Comparison of ENCODE assay signal across 22 cellular contexts in genomic region chr19:16121141-16121540, GRCh38. TPM values are rescaled to one million over a fixed set of nuclear protein-coding genes. Genes with fewer than 3 reads are reported as not detected.
DNase-seq lines count a peak whose midpoint lies in the region; ATAC-seq and TF ChIP-seq lines count a peak whose summit lies in the region.
"Had no signal": no experiment of that assay in that cellular context is flagged by ENCODE, and none has a peak within 500 bp of the region (broad histone marks: within the 10 kb centered on the region; RNA-seq: fewer than 3 reads in every experiment).

No MANE protein-coding gene starts in this region.

- H3K79me2 ChIP-seq in PC-9 (ENCODE audit: low read depth), result peaks cover 12% of the 10 kb centered on the region

- 50 to 84% methylated on average over 2 to 5 of the region's 5 CpGs for WGBS in esophagus squamous epithelium, 2 donors
- 90% methylated on average over 4 of the region's 5 CpGs for WGBS in suprapubic skin

- H3K4me3 Mint-ChIP-seq in activated CD8-positive, alpha-beta memory T cell treated with anti-CD3 and anti-CD28 coated beads, Interleukin-2, amount 10 ng/mL, durations not matched to agents 7 days and 5 days, result no peak overlapping the region
- no peak overlapping the region for H3K4me3 Mint-ChIP-seq in activated B cell treated with CpG ODN at 0.5 μM for 24 hours
- H3K4me3 Mint-ChIP-seq in CD8-positive, alpha-beta T cell, result no peak overlapping the region
- H3K4me3 Mint-ChIP-seq: CD8-positive, alpha-beta memory T cell had no signal

- TF ChIP-seq EP300 in suprapubic skin (IDR thresholded peaks at IDR 0.05), result no peak

- H3K4me1 ChIP-seq in esophagus squamous epithelium (peaks cover 3 to 32% (median 6%) of the 10 kb centered on the region in 3 donors), suprapubic skin (peaks cover 13% of the 10 kb centered on the region), PC-9 (replicated peaks; ENCODE audit: insufficient read depth) (no peaks in the 10 kb centered on the region)
- peaks cover 8% of the 10 kb centered on the region for H3K4me1 ChIP-seq in CD8-positive, alpha-beta T cell (ENCODE audit: insufficient read depth, low read length)

- no TSS peak for BruUV-seq in PC-9 (replicated peaks; lab: Mats Ljungman, UMichigan)

- POLR2A ChIA-PET in activated B cell treated with CpG ODN at 0.5 μM for 24 hours (lab: Charles Lee) (interaction anchor here (0.8 to 9.7 kb wide), 4 partner anchors 9 to 45 kb away, joined by 3 to 338 read pairs (median 62); partner anchors contain the start of genes HSH2D, RAB8A and TPM4), PC-9 (lab: Charles Lee; ENCODE audit: unreplicated experiment) (no interaction called here)
- POLR2A ChIA-PET in CD8-positive, alpha-beta T cell (lab: Charles Lee), result no interaction called here

- H3K36me3 ChIP-seq in esophagus squamous epithelium, result peaks cover 30 to 98% (median 59%) of the 10 kb centered on the region in 3 donors
- peaks cover 86% of the 10 kb centered on the region for H3K36me3 ChIP-seq in suprapubic skin
- peaks cover 64% of the 10 kb centered on the region for H3K36me3 ChIP-seq in CD8-positive, alpha-beta T cell (ENCODE audit: insufficient read depth, low read length)
- peaks cover 17% of the 10 kb centered on the region; the same call in 1 of the 2 replicates for H3K36me3 ChIP-seq in PC-9 (ENCODE audit: low read depth)

- no peak for TF ChIP-seq POLR2A in esophagus squamous epithelium (IDR thresholded peaks at IDR 0.05)
- no peak for TF ChIP-seq POLR2A in suprapubic skin (IDR thresholded peaks at IDR 0.05)

- ATAC-seq in activated CD8-positive, alpha-beta memory T cell treated with anti-CD3 and anti-CD28 coated beads, Interleukin-2, amount 10 ng/mL, durations not matched to agents 7 days and 5 days, result no peak
- ATAC-seq in activated B cell treated with CpG ODN at 0.5 μM for 24 hours (ENCODE audit: low read depth), result no peak
- no peak for ATAC-seq in CD8-positive, alpha-beta T cell
- ATAC-seq: HepG2 had no signal

- H3K9me3 ChIP-seq in esophagus squamous epithelium (no peaks in the 10 kb centered on the region), suprapubic skin (no peaks in the 10 kb centered on the region), PC-9 (ENCODE audit: insufficient read depth, low read depth) (no peaks in the 10 kb centered on the region)
- no peaks in the 10 kb centered on the region for H3K9me3 ChIP-seq in CD8-positive, alpha-beta T cell (ENCODE audit: low read length)

- TF ChIP-seq CTCF in activated B cell treated with CpG ODN at 0.5 μM for 24 hours (IDR thresholded peaks at IDR 0.05) (no peak), esophagus squamous epithelium (IDR thresholded peaks at IDR 0.05) (no peak), suprapubic skin (IDR thresholded peaks at IDR 0.05) (no peak), PC-9 (conservative IDR thresholded peaks at IDR 0.05) (no peak)
- TF ChIP-seq CTCF in CD8-positive, alpha-beta T cell (IDR thresholded peaks at IDR 0.05), result no peak

- H3F3A ChIP-seq in PC-9 (ENCODE audit: insufficient read depth, low read depth), result no peaks in the 10 kb centered on the region

- peaks cover 67% of the 10 kb centered on the region for H3K4me1 Mint-ChIP-seq in activated CD8-positive, alpha-beta memory T cell treated with anti-CD3 and anti-CD28 coated beads, Interleukin-2, amount 10 ng/mL, durations not matched to agents 7 days and 5 days
- H3K4me1 Mint-ChIP-seq in activated B cell treated with CpG ODN at 0.5 μM for 24 hours, result peaks cover 61% of the 10 kb centered on the region
- peaks cover 27% of the 10 kb centered on the region for H3K4me1 Mint-ChIP-seq in CD8-positive, alpha-beta T cell (ENCODE audit: low read depth)

- peak overlapping the region; percentile 99 for H3K27ac Mint-ChIP-seq in activated CD8-positive, alpha-beta memory T cell treated with anti-CD3 and anti-CD28 coated beads, Interleukin-2, amount 10 ng/mL, durations not matched to agents 7 days and 5 days
- peak overlapping the region; percentile 98 for H3K27ac Mint-ChIP-seq in activated B cell treated with CpG ODN at 0.5 μM for 24 hours
- H3K27ac Mint-ChIP-seq in CD8-positive, alpha-beta T cell, result no peak overlapping the region

- H3K27me3 ChIP-seq in esophagus squamous epithelium (no peaks in the 10 kb centered on the region), suprapubic skin (no peaks in the 10 kb centered on the region), PC-9 (ENCODE audit: insufficient read depth, low read depth) (no peaks in the 10 kb centered on the region)
- no peaks in the 10 kb centered on the region for H3K27me3 ChIP-seq in CD8-positive, alpha-beta T cell (ENCODE audit: insufficient read depth, low read length)

- DNase-seq in activated CD8-positive, alpha-beta memory T cell treated with anti-CD3 and anti-CD28 coated beads, Interleukin-2, amount 10 ng/mL, durations not matched to agents 7 days and 5 days, result no peak
- DNase-seq in activated CD8-positive, alpha-beta memory T cell treated with anti-CD3 and anti-CD28 coated beads, Interleukin-2, amount 50 U/mL, for 48 hours, result no peak
- no peak for DNase-seq in activated B cell treated with CpG ODN at 0.5 μM for 24 hours
- no peak for DNase-seq in esophagus squamous epithelium (lab: John Stamatoyannopoulos, UW)
- no peak for DNase-seq in suprapubic skin (ENCODE audit: low spot score in 2 of 2)
- no peak for DNase-seq in head of caudate nucleus
- no peak for DNase-seq in CD8-positive, alpha-beta T cell
- DNase-seq in PC-9, result no peak
- DNase-seq: AML-193; CD8-positive, alpha-beta memory T cell; DMS79; KG1; NCI-H1105 treated with DMSO at 0.1 percent for 48 hours; NCI-H1694; NCI-H2107; NCI-H510A; NCI-H748 treated with DMSO at 0.1 percent for 48 hours; OCI-M1; SIG-M5 had no signal

- peak overlapping the region in 3 of 4 donors; percentile 12 to 59 (median 34) for H3K27ac ChIP-seq in esophagus squamous epithelium
- peak overlapping the region; percentile 22 for H3K27ac ChIP-seq in suprapubic skin
- no peak overlapping the region for H3K27ac ChIP-seq in CD8-positive, alpha-beta T cell (ENCODE audit: low read depth, low read length)
- no peak overlapping the region for H3K27ac ChIP-seq in PC-9
- H3K27ac ChIP-seq: 22Rv1 had no signal

- CTCF ChIA-PET in activated CD8-positive, alpha-beta memory T cell treated with anti-CD3 and anti-CD28 coated beads, Interleukin-2, amount 10 ng/mL, durations not matched to agents 7 days and 5 days (lab: Charles Lee), result interaction anchor here (1.5 to 3.5 kb wide), 2 partner anchors 10 to 29 kb away, joined by 6 to 11 read pairs; no protein-coding TSS in a partner anchor
- CTCF ChIA-PET in activated B cell treated with CpG ODN at 0.5 μM for 24 hours (lab: Charles Lee), result interaction anchor here (1.5 kb wide), 1 partner anchor 80 kb away, joined by 3 read pairs; no protein-coding TSS in a partner anchor
- CTCF ChIA-PET in CD8-positive, alpha-beta T cell (lab: Charles Lee), result interaction anchor here (1.5 kb wide), 1 partner anchor 80 kb away, joined by 6 read pairs; no protein-coding TSS in a partner anchor
- CTCF ChIA-PET in PC-9 (lab: Charles Lee), result no interaction called here

- peaks cover 12% of the 10 kb centered on the region; the same call in 1 of the 2 replicates for H4K20me1 ChIP-seq in PC-9 (ENCODE audit: insufficient read depth)

- no peak overlapping the region for H2AFZ ChIP-seq in PC-9

- no peaks in the 10 kb centered on the region for H3K27me3 Mint-ChIP-seq in activated CD8-positive, alpha-beta memory T cell treated with anti-CD3 and anti-CD28 coated beads, Interleukin-2, amount 10 ng/mL, durations not matched to agents 7 days and 5 days
- no peaks in the 10 kb centered on the region for H3K27me3 Mint-ChIP-seq in activated B cell treated with CpG ODN at 0.5 μM for 24 hours
- no peaks in the 10 kb centered on the region for H3K27me3 Mint-ChIP-seq in CD8-positive, alpha-beta T cell (ENCODE audit: low read depth)
- H3K27me3 Mint-ChIP-seq: CD8-positive, alpha-beta memory T cell had no signal

- no peaks in the 10 kb centered on the region for H3K9me3 Mint-ChIP-seq in activated CD8-positive, alpha-beta memory T cell treated with anti-CD3 and anti-CD28 coated beads, Interleukin-2, amount 10 ng/mL, durations not matched to agents 7 days and 5 days (ENCODE audit: low read depth)
- no peaks in the 10 kb centered on the region for H3K9me3 Mint-ChIP-seq in activated B cell treated with CpG ODN at 0.5 μM for 24 hours
- H3K9me3 Mint-ChIP-seq in CD8-positive, alpha-beta T cell, result no peaks in the 10 kb centered on the region
- H3K9me3 Mint-ChIP-seq: CD8-positive, alpha-beta memory T cell had no signal

- H3K4me3 ChIP-seq in esophagus squamous epithelium, result no peak overlapping the region
- no peak overlapping the region for H3K4me3 ChIP-seq in suprapubic skin
- H3K4me3 ChIP-seq in CD8-positive, alpha-beta T cell (ENCODE audit: low read depth, low read length), result no peak overlapping the region
- no peak overlapping the region for H3K4me3 ChIP-seq in PC-9

- peaks cover 72% of the 10 kb centered on the region for H3K36me3 Mint-ChIP-seq in activated CD8-positive, alpha-beta memory T cell treated with anti-CD3 and anti-CD28 coated beads, Interleukin-2, amount 10 ng/mL, durations not matched to agents 7 days and 5 days
- peaks cover 80% of the 10 kb centered on the region for H3K36me3 Mint-ChIP-seq in activated B cell treated with CpG ODN at 0.5 μM for 24 hours (ENCODE audit: low read depth)
- H3K36me3 Mint-ChIP-seq in CD8-positive, alpha-beta T cell, result peaks cover 77% of the 10 kb centered on the region

- H3K9me2 ChIP-seq in PC-9 (ENCODE audit: insufficient read depth), result no peaks in the 10 kb centered on the region

- H3K4me2 ChIP-seq in PC-9, result no peak overlapping the region

- intact Hi-C loops in activated B cell treated with CpG ODN at 0.5 μM for 24 hours (cut with micrococcal nuclease), result no loop called here
- intact Hi-C loops in esophagus squamous epithelium (cut with DNase I), result no loop called here
- intact Hi-C loops in head of caudate nucleus (cut with DNase I), result no loop called here
- intact Hi-C loops in CD8-positive, alpha-beta T cell (cut with DNase I, micrococcal nuclease), result no loop called here
- intact Hi-C loops in PC-9 (cut with micrococcal nuclease; ENCODE audit: unreplicated experiment), result no loop called here

RNA-seq across cellular contexts. Expression of gene RAB8A, which starts 9.5 kb away (rescaled TPM):
- 100 to 1,000 TPM; 204 to 271 TPM for total RNA-seq in activated CD8-positive, alpha-beta memory T cell treated with anti-CD3 and anti-CD28 coated beads, Interleukin-2, amount 10 ng/mL, durations not matched to agents 7 days and 5 days
- 157 and 171 TPM in 2 replicates for total RNA-seq in activated B cell treated with CpG ODN at 0.5 μM for 24 hours
- 10 to 100 TPM; 39.5 to 70.9 (median 46.4) TPM for total RNA-seq in esophagus squamous epithelium
- 10 to 100 TPM; 48.9 to 61.9 (median 58.5) TPM for total RNA-seq in suprapubic skin
- total RNA-seq in CD8-positive, alpha-beta T cell, result 10 to 100 TPM; 79.1 to 88.4 TPM
- total RNA-seq in PC-9 (2021), result 87.9 and 104 TPM in 2 replicates

RNA-seq across cellular contexts. Expression of gene HSH2D, which starts 22.3 kb away (rescaled TPM):
- total RNA-seq in activated CD8-positive, alpha-beta memory T cell treated with anti-CD3 and anti-CD28 coated beads, Interleukin-2, amount 10 ng/mL, durations not matched to agents 7 days and 5 days, result 100 to 1,000 TPM; 181 to 199 TPM
- total RNA-seq in activated B cell treated with CpG ODN at 0.5 μM for 24 hours (172 and 191 TPM in 2 replicates), esophagus squamous epithelium (1 to 10 TPM in 1 of 4 donors, under 1 TPM in 2, not detected in 1; 0.31 to 1.1 (median 0.41) TPM), suprapubic skin (1 to 10 TPM in 1 of 4 donors, under 1 TPM in 1, not detected in 2; 0.23 to 1.4 TPM), PC-9 (2021) (10.9 and 13.7 TPM in 2 replicates)
- total RNA-seq in CD8-positive, alpha-beta T cell, result 10 to 100 TPM; 35.9 to 37.5 TPM
- total RNA-seq: RPMI7951 had no signal

RNA-seq across cellular contexts. Expression of gene TPM4, which starts 44.8 kb away (rescaled TPM):
- total RNA-seq in activated CD8-positive, alpha-beta memory T cell treated with anti-CD3 and anti-CD28 coated beads, Interleukin-2, amount 10 ng/mL, durations not matched to agents 7 days and 5 days, result 100 to 1,000 TPM; 491 to 493 TPM
- total RNA-seq in activated B cell treated with CpG ODN at 0.5 μM for 24 hours, result 238 and 257 TPM in 2 replicates
- 100 to 1,000 TPM; 307 to 577 (median 369) TPM for total RNA-seq in esophagus squamous epithelium
- 100 to 1,000 TPM; 195 to 224 (median 205) TPM for total RNA-seq in suprapubic skin
- 100 to 1,000 TPM; 187 to 199 TPM for total RNA-seq in CD8-positive, alpha-beta T cell
- total RNA-seq in PC-9 (2021), result 279 and 307 TPM in 2 replicates

RNA-seq across cellular contexts. Expression of gene CIB3, which starts 52.2 kb away (rescaled TPM):
- total RNA-seq in activated CD8-positive, alpha-beta memory T cell treated with anti-CD3 and anti-CD28 coated beads, Interleukin-2, amount 10 ng/mL, durations not matched to agents 7 days and 5 days, result not detected
- total RNA-seq in activated B cell treated with CpG ODN at 0.5 μM for 24 hours (not detected in 2 replicates), esophagus squamous epithelium (not detected), suprapubic skin (not detected), PC-9 (2021) (not detected in 2 replicates)
- total RNA-seq in CD8-positive, alpha-beta T cell, result not detected
- total RNA-seq: CD8-positive, alpha-beta memory T cell; HepG2; RPMI7951 had no signal

Comparison
In these comparisons a context has a peak if more than half of its experiments do, and no peak if none do; other contexts are left out.
1. H3K27ac ChIP-seq: peak in esophagus squamous epithelium (3 of 4) and suprapubic skin (single experiment); none in CD8-positive, alpha-beta T cell (single experiment) and PC-9 (single experiment).